ENCODE assay signal across 1 cellular context in genomic region chr12:68387338-68387737, GRCh38.
TF ChIP-seq lines count a peak whose summit lies in the region.

No MANE protein-coding gene starts in this region.

TF ChIP-seq in K562, 482 proteins besides CTCF, POLR2A, EP300 and RAD21:
- TF ChIP-seq, protein P1, sequence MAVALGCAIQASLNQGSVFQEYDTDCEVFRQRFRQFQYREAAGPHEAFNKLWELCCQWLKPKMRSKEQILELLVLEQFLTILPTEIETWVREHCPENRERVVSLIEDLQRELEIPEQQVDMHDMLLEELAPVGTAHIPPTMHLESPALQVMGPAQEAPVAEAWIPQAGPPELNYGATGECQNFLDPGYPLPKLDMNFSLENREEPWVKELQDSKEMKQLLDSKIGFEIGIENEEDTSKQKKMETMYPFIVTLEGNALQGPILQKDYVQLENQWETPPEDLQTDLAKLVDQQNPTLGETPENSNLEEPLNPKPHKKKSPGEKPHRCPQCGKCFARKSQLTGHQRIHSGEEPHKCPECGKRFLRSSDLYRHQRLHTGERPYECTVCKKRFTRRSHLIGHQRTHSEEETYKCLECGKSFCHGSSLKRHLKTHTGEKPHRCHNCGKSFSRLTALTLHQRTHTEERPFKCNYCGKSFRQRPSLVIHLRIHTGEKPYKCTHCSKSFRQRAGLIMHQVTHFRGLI (CRISPR knock-in tag; IDR thresholded peaks at IDR 0.05), result no peak
- TF ChIP-seq TCF3 (CRISPR knock-in tag; IDR thresholded peaks at IDR 0.05) (no peak), SOX6 (IDR thresholded peaks at IDR 0.05) (no peak)
